In genomic region chr11:130029137-130029536, GRCh38 we compare ENCODE assay signal across 16 cellular contexts. TPM values are rescaled to one million over a fixed set of nuclear protein-coding genes. Genes with fewer than 3 reads are reported as not detected.
A peak's percentile ranks its signal among the peaks of the same experiment; 100 is the strongest.
DNase-seq lines count a peak whose midpoint lies in the region; ATAC-seq and TF ChIP-seq lines count a peak whose summit lies in the region.
"Had no signal": no experiment of that assay in that cellular context is flagged by ENCODE, and none has a peak within 500 bp of the region (broad histone marks: within the 10 kb centered on the region; RNA-seq: fewer than 3 reads in every experiment).

No MANE protein-coding gene starts in this region.

- peak overlapping the region; percentile 48; the same call in 1 of the 2 replicates for H2AFZ ChIP-seq in PC-3 (ENCODE audit: low read length)

- H3K79me2 ChIP-seq in PC-3 (ENCODE audit: low read length), result no peaks in the 10 kb centered on the region

- no peaks in the 10 kb centered on the region for H4K20me1 ChIP-seq in PC-3 (ENCODE audit: low read length)

- H3K36me3 ChIP-seq in PC-3 (ENCODE audit: low read depth, low read length), result no peaks in the 10 kb centered on the region
- H3K36me3 ChIP-seq: BE2C, gastrocnemius medialis, HAP-1 had no signal

- CTCF ChIA-PET in PC-3 (lab: Charles Lee), result no interaction called here

- peak overlapping the region; percentile 20; the same call in 1 of the 2 replicates for H3K4me2 ChIP-seq in PC-3 (ENCODE audit: low read length)

- no peaks in the 10 kb centered on the region for H3F3A ChIP-seq in PC-3 (ENCODE audit: low read length, unreplicated experiment)

- H3K9ac ChIP-seq in PC-3 (ENCODE audit: low read length), result no peak overlapping the region

- no peaks in the 10 kb centered on the region for H3K27me3 ChIP-seq in PC-3 (ENCODE audit: low read length)
- H3K27me3 ChIP-seq: BE2C, gastrocnemius medialis had no signal

- DNase-seq in PC-3 (peak; percentile 70), kidney glomerular epithelial cell (lab: John Stamatoyannopoulos, UW) (peak; percentile 48), NCI-H510A (lab: John Stamatoyannopoulos, UW) (no peak), GF-D8 (lab: John Stamatoyannopoulos, UW) (no peak)
- DNase-seq: activated CD4-positive, alpha-beta T cell treated with anti-CD3 and anti-CD28 coated beads, Interleukin-2, amount 50 U/mL, for 48 hours; BE2C; DMS153; endodermal cell; gastrocnemius medialis; mesenchymal stem cell; NCI-H2029; NCI-H510A treated with DMSO at 0.1 percent for 48 hours had no signal

- H3K9me3 ChIP-seq in PC-3 (ENCODE audit: low read length), result no peaks in the 10 kb centered on the region
- H3K9me3 ChIP-seq: BE2C, gastrocnemius medialis, HAP-1 had no signal

- BruUV-seq in PC-3 (replicated peaks; lab: Mats Ljungman, UMichigan), result no TSS peak

- intact Hi-C loops in PC-3 (cut with micrococcal nuclease), result no loop called here

- H3K4me1 ChIP-seq in PC-3 (ENCODE audit: insufficient read depth, low read length), result peaks cover 23% of the 10 kb centered on the region
- H3K4me1 ChIP-seq: BE2C, gastrocnemius medialis had no signal

- no peaks in the 10 kb centered on the region for H3K9me2 ChIP-seq in PC-3 (replicated peaks; ENCODE audit: low read length)

- POLR2A ChIA-PET in PC-3 (lab: Charles Lee; ENCODE audit: unreplicated experiment), result no interaction called here

- TF ChIP-seq CTCF in PC-3 (conservative IDR thresholded peaks at IDR 0.05; ENCODE audit: low read depth, low read length), result no peak

- no peak overlapping the region for H3K4me3 ChIP-seq in PC-3 (ENCODE audit: low read length)
- H3K4me3 ChIP-seq: gastrocnemius medialis, HAP-1 had no signal

- H3K27ac ChIP-seq in PC-3 (ENCODE audit: low read length), result no peak overlapping the region
- H3K27ac ChIP-seq: gastrocnemius medialis had no signal

- peak; percentile 57 for ATAC-seq in GM18870 (IDR thresholded peaks at IDR 0.05; ENCODE audit: unreplicated experiment)
- peak; percentile 47 for ATAC-seq in HG02678 (IDR thresholded peaks at IDR 0.05; ENCODE audit: unreplicated experiment)
- ATAC-seq in PC-3, result no peak
- ATAC-seq in HG03571 (IDR thresholded peaks at IDR 0.05; ENCODE audit: unreplicated experiment), result no peak
- ATAC-seq: gastrocnemius medialis had no signal

RNA-seq across cellular contexts. Expression of gene PRDM10, which starts 26.5 kb away (rescaled TPM):
- 7.3 and 8.5 TPM in 2 replicates for total RNA-seq in PC-3 (2014; rRNA removed)

RNA-seq across cellular contexts. Expression of gene APLP2, which starts 40.6 kb away (rescaled TPM):
- 345 and 371 TPM in 2 replicates for total RNA-seq in PC-3 (2014; rRNA removed)

Comparison
In these comparisons a context has a peak if more than half of its experiments do, and no peak if none do; other contexts are left out.
1. ATAC-seq: peak in GM18870 (single experiment) and HG02678 (single experiment); none in PC-3 (single experiment) and HG03571 (single experiment).
2. DNase-seq: peak in PC-3 (single experiment) and kidney glomerular epithelial cell (single experiment); none in NCI-H510A (single experiment) and GF-D8 (single experiment).